ENCODE assay signal across 8 cellular contexts in genomic region chr3:155744626-155745324, GRCh38. TPM values are rescaled to one million over a fixed set of nuclear protein-coding genes. Genes with fewer than 3 reads are reported as not detected.
A peak's percentile ranks its signal among the peaks of the same experiment; 100 is the strongest.
DNase-seq lines count a peak whose midpoint lies in the region; ATAC-seq and TF ChIP-seq lines count a peak whose summit lies in the region.

A gene with protein sequence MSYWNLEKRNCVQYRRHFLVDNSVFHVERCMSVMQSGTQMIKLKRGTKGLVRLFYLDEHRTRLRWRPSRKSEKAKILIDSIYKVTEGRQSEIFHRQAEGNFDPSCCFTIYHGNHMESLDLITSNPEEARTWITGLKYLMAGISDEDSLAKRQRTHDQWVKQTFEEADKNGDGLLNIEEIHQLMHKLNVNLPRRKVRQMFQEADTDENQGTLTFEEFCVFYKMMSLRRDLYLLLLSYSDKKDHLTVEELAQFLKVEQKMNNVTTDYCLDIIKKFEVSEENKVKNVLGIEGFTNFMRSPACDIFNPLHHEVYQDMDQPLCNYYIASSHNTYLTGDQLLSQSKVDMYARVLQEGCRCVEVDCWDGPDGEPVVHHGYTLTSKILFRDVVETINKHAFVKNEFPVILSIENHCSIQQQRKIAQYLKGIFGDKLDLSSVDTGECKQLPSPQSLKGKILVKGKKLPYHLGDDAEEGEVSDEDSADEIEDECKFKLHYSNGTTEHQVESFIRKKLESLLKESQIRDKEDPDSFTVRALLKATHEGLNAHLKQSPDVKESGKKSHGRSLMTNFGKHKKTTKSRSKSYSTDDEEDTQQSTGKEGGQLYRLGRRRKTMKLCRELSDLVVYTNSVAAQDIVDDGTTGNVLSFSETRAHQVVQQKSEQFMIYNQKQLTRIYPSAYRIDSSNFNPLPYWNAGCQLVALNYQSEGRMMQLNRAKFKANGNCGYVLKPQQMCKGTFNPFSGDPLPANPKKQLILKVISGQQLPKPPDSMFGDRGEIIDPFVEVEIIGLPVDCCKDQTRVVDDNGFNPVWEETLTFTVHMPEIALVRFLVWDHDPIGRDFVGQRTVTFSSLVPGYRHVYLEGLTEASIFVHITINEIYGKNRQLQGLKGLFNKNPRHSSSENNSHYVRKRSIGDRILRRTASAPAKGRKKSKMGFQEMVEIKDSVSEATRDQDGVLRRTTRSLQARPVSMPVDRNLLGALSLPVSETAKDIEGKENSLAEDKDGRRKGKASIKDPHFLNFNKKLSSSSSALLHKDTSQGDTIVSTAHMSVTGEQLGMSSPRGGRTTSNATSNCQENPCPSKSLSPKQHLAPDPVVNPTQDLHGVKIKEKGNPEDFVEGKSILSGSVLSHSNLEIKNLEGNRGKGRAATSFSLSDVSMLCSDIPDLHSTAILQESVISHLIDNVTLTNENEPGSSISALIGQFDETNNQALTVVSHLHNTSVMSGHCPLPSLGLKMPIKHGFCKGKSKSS (N-terminal part only) (minus strand): TSS chr3:155745071. CDS start chr3:155704224, 40,847 bp downstream.

- peaks cover 27% of the 10 kb centered on the region for H3K4me1 Mint-ChIP-seq in HFFc6 (ENCODE audit: low read depth)

- no peak within 1 kb of the TSS for H3K27ac Mint-ChIP-seq in HFFc6

- H3K36me3 ChIP-seq in body of pancreas (replicated peaks in 1 of 2; ENCODE audit: insufficient read depth in 1 of 2, low read depth in 2 of 2), result no peaks in the 10 kb centered on the region

- H3K27me3 Mint-ChIP-seq in HFFc6 (ENCODE audit: insufficient read depth), result peaks cover 30% of the 10 kb centered on the region

- TF ChIP-seq POLR2A in body of pancreas (IDR thresholded peaks at IDR 0.05), result peak in 2 of 3 donors; percentile 32 to 35

- WGBS in body of pancreas, 2 donors, result 0 to 3% methylated on average over 19 to 33 of the region's 33 CpGs

- peaks cover 19% of the 10 kb centered on the region for H3K4me1 ChIP-seq in body of pancreas

- ATAC-seq in body of pancreas, result peak; percentile 88

- intact Hi-C loops in body of pancreas (cut with DNase I), result no loop called here

- peak within 1 kb of the TSS; percentile 92 for H3K4me3 Mint-ChIP-seq in HFFc6

- H3K36me3 Mint-ChIP-seq in HFFc6 (ENCODE audit: low read depth), result no peaks in the 10 kb centered on the region

- peak within 1 kb of the TSS; percentile 52 to 85 for H3K4me3 ChIP-seq in body of pancreas

- no peaks in the 10 kb centered on the region for H3K27me3 ChIP-seq in body of pancreas

- peak within 1 kb of the TSS; percentile 22 to 80 (median 65) for H3K27ac ChIP-seq in body of pancreas

- H3K9me3 Mint-ChIP-seq in HFFc6, result no peaks in the 10 kb centered on the region

- TF ChIP-seq CTCF in HFFc6 (IDR thresholded peaks at IDR 0.05) (no peak), body of pancreas (IDR thresholded peaks at IDR 0.05) (no peak)

- in situ Hi-C loops in G401 (cut with HindIII; ENCODE audit: low sequenced_read_pairs), result no loop called here

- no peaks in the 10 kb centered on the region for H3K9me3 ChIP-seq in body of pancreas

- DNase-seq in G401 (ENCODE audit: low spot score) (peak; percentile 65), HFFc6 (peak; percentile 33), NCI-H1105 treated with DMSO at 0.1 percent for 48 hours (lab: John Stamatoyannopoulos, UW) (peak; percentile 81), T-helper 1 cell (peak in 4 of 5 donors; percentile 14 to 22 (median 15)), body of pancreas (peak; percentile 74 to 84 (median 81)), iPS DF 19.7 (ENCODE audit: low read depth, low spot score) (peak; percentile 56), renal cortical epithelial cell (ENCODE audit: low read depth) (peak; percentile 39), KG1 (lab: John Stamatoyannopoulos, UW) (no peak)

RNA-seq across cellular contexts. Expression of the gene that starts here (rescaled TPM):
- total RNA-seq in G401 (2014; rRNA removed; shearing (Covaris generic)), result 12.8 and 14.8 TPM in 2 replicates
- not detected for total RNA-seq in HFFc6 (2021; fragmentation: NEBNext Ultra II Directional; extraction: Animal tissue kit (Norgen Biotek cat#: 25700))
- 1 to 10 TPM; 3.0 to 5.2 TPM for total RNA-seq in body of pancreas
- total RNA-seq in renal cortical epithelial cell, result 1.7 and 2.8 TPM in 2 replicates

Comparison
In these comparisons a context has a peak if more than half of its experiments do, and no peak if none do; other contexts are left out.
1. Peak in DNase-seq in HFFc6; RNA of the gene not detected or under 1 TPM.